Comparison of ENCODE assay signal across 9 cellular contexts in genomic region chr14:81474156-81474492, GRCh38. TPM values are rescaled to one million over a fixed set of nuclear protein-coding genes. Genes with fewer than 3 reads are reported as not detected.
A peak's percentile ranks its signal among the peaks of the same experiment; 100 is the strongest.
DNase-seq lines count a peak whose midpoint lies in the region; ATAC-seq and TF ChIP-seq lines count a peak whose summit lies in the region.
"Had no signal": no experiment of that assay in that cellular context is flagged by ENCODE, and none has a peak within 500 bp of the region (broad histone marks: within the 10 kb centered on the region; RNA-seq: fewer than 3 reads in every experiment).

No MANE protein-coding gene starts in this region.

- H3K4me1 ChIP-seq in mucosa of rectum (ENCODE audit: control insufficient read depth in 2 of 2, insufficient read depth in 2 of 2, low read length in 2 of 2): no peaks in the 10 kb centered on the region
- no peaks in the 10 kb centered on the region for H3K4me1 ChIP-seq in thyroid gland

- intact Hi-C loops in thyroid gland (cut with DNase I): no loop called here

- H3K4me3 ChIP-seq in mucosa of rectum (ENCODE audit: low read length in 2 of 2) (no peak overlapping the region), thyroid gland (replicated peaks in 1 of 3) (no peak overlapping the region)

- H3K9me3 ChIP-seq in mucosa of rectum (ENCODE audit: control insufficient read depth in 2 of 2, low read length in 2 of 2) (no peaks in the 10 kb centered on the region), thyroid gland (no peaks in the 10 kb centered on the region)

- H3K36me3 ChIP-seq in mucosa of rectum (ENCODE audit: control insufficient read depth in 2 of 2, insufficient read depth in 2 of 2, low read length in 2 of 2): peaks cover 31 to 38% of the 10 kb centered on the region in 2 donors
- H3K36me3 ChIP-seq in thyroid gland: peaks cover 11 to 33% of the 10 kb centered on the region in 2 donors

- TF ChIP-seq POLR2A in thyroid gland (IDR thresholded peaks at IDR 0.05): no peak

- TF ChIP-seq CTCF in thyroid gland (IDR thresholded peaks at IDR 0.05): no peak

- H3K27ac ChIP-seq in mucosa of rectum (ENCODE audit: low read depth in 2 of 2, low read length in 2 of 2): peak overlapping the region; percentile 15 to 26
- no peak overlapping the region for H3K27ac ChIP-seq in thyroid gland

- ATAC-seq in GM18519 (IDR thresholded peaks at IDR 0.05; ENCODE audit: low FRiP score, unreplicated experiment) (peak; percentile 60), GM21717 (IDR thresholded peaks at IDR 0.05; ENCODE audit: unreplicated experiment) (peak; percentile 52), HG03558 (IDR thresholded peaks at IDR 0.05; ENCODE audit: extremely low read depth, unreplicated experiment) (peak; percentile 41)

- DNase-seq in HT-29 (ENCODE audit: low spot score) (no peak), CD1c-positive myeloid dendritic cell (ENCODE audit: extremely low spot score) (no peak), C1 segment of cervical spinal cord (lab: John Stamatoyannopoulos, UW) (no peak), thyroid gland (no peak)
- DNase-seq: posterior cingulate gyrus had no signal

- H3K9ac ChIP-seq in mucosa of rectum (ENCODE audit: low read depth in 1 of 2, low read length in 2 of 2): no peak overlapping the region

- H3K27me3 ChIP-seq in mucosa of rectum (ENCODE audit: control insufficient read depth in 2 of 2, insufficient read depth in 2 of 2, low read length in 2 of 2) (no peaks in the 10 kb centered on the region), thyroid gland (no peaks in the 10 kb centered on the region)

- 70 to 82% methylated on average over 2 of the region's 2 CpGs for WGBS in thyroid gland, 2 donors

RNA-seq across cellular contexts. Expression of gene SEL1L, which starts 59.5 kb away (rescaled TPM):
- 13.3 and 21.5 TPM in 2 replicates for total RNA-seq in HT-29 (2014; rRNA removed; shearing (Covaris generic))
- total RNA-seq in thyroid gland: 10 to 100 TPM; 65.4 to 96.2 (median 89.6) TPM

Comparison
In these comparisons a context has a peak if more than half of its experiments do, and no peak if none do; other contexts are left out.
1. H3K27ac ChIP-seq: peak in mucosa of rectum (2 of 2); none in thyroid gland (0 of 3).
2. Peak in every context shown above with its lines, with median percentiles within 50 percentile points of each other: ATAC-seq.